ENCODE assay signal across 8 cellular contexts in genomic region chr3:123584988-123585937, GRCh38. TPM values are rescaled to one million over a fixed set of nuclear protein-coding genes. Genes with fewer than 3 reads are reported as not detected.
A peak's percentile ranks its signal among the peaks of the same experiment; 100 is the strongest.
DNase-seq lines count a peak whose midpoint lies in the region; ATAC-seq and TF ChIP-seq lines count a peak whose summit lies in the region.

HACD2 (minus strand) TSS chr3:123585053; CDS start chr3:123585027, 26 bp downstream.

- DNase-seq in BE2C, result peak; percentile 98
- peak; percentile 46 for DNase-seq in GM19240 (ENCODE audit: insufficient read length, low spot score)
- DNase-seq in NCI-H526 (lab: John Stamatoyannopoulos, UW), result peak; percentile 92 to 98
- DNase-seq in activated CD4-positive, alpha-beta T cell treated with anti-CD3 and anti-CD28 coated beads for 48 hours, result peak; percentile 97
- DNase-seq in colonic mucosa, result peak; percentile 97
- peak; percentile 86 to 95 for DNase-seq in stimulated activated CD4-positive, alpha-beta T cell treated with anti-CD3 and anti-CD28 coated beads, Interleukin-1b, Interleukin-23, amount 100 ng/mL, for 4 hours (ENCODE audit: low read depth in 2 of 2)

- H3K27me3 ChIP-seq in BE2C (no peaks in the 10 kb centered on the region), colonic mucosa (no peaks in the 10 kb centered on the region), layer of hippocampus (ENCODE audit: control insufficient read depth, insufficient read depth, low read length) (no peaks in the 10 kb centered on the region)

- peak; percentile 87 for ATAC-seq in HG03460 (IDR thresholded peaks at IDR 0.05; ENCODE audit: unreplicated experiment)

- H3K27ac ChIP-seq in colonic mucosa (peak within 1 kb of the TSS; percentile 92), layer of hippocampus (ENCODE audit: low read depth, low read length) (peak within 1 kb of the TSS; percentile 98)

- TF ChIP-seq CTCF in BE2C (IDR thresholded peaks at IDR 0.05; ENCODE audit: low read depth, low read length), result no peak
- TF ChIP-seq CTCF in colonic mucosa (IDR thresholded peaks at IDR 0.05), result no peak

- intact Hi-C loops in colonic mucosa (cut with DNase I), result no loop called here

- peak within 1 kb of the TSS; percentile 99 for H3K4me3 ChIP-seq in BE2C (ENCODE audit: low read depth, low read length)
- H3K4me3 ChIP-seq in colonic mucosa, result peak within 1 kb of the TSS; percentile 92

- H3K9me3 ChIP-seq in BE2C (no peaks in the 10 kb centered on the region), colonic mucosa (no peaks in the 10 kb centered on the region)

- peaks cover 13% of the 10 kb centered on the region for H3K36me3 ChIP-seq in BE2C
- H3K36me3 ChIP-seq in colonic mucosa, result no peaks in the 10 kb centered on the region

- H3K4me1 ChIP-seq in BE2C (no peaks in the 10 kb centered on the region), colonic mucosa (peaks cover 9% of the 10 kb centered on the region)

- peak within 1 kb of the TSS; percentile 83 to 98 for H3K9ac ChIP-seq in colonic mucosa (ENCODE audit: low read depth in 2 of 2, low read length in 2 of 2)

RNA-seq across cellular contexts. Expression of gene HACD2, which starts in this region (rescaled TPM):
- polyA plus RNA-seq in BE2C (2012; ENCODE audit: insufficient read depth, insufficient read length, low read depth), result 42.2 TPM
- 10 to 100 TPM; 60.3 to 61.2 TPM for total RNA-seq in colonic mucosa

Comparison
In these comparisons a context has a peak if more than half of its experiments do, and no peak if none do; other contexts are left out.
1. Peak in every context shown above with its lines: DNase-seq, ATAC-seq, H3K4me3 ChIP-seq and H3K27ac ChIP-seq.
2. DNase-seq: peak in every context shown above with its lines; median percentile 98 in BE2C; 97 in activated CD4-positive, alpha-beta T cell treated with anti-CD3 and anti-CD28 coated beads for 48 hours; 97 in colonic mucosa; 95 in NCI-H526; 90 in stimulated activated CD4-positive, alpha-beta T cell treated with anti-CD3 and anti-CD28 coated beads, Interleukin-1b, Interleukin-23, amount 100 ng/mL, for 4 hours; 46 in GM19240.